Comparison of ENCODE assay signal across 24 cellular contexts in genomic region chr6:88547768-88548167, GRCh38.
A peak's percentile ranks its signal among the peaks of the same experiment; 100 is the strongest.
DNase-seq lines count a peak whose midpoint lies in the region; ATAC-seq, FAIRE-seq and TF ChIP-seq lines count a peak whose summit lies in the region.
"Had no signal": no experiment of that assay in that cellular context is flagged by ENCODE, and none has a peak within 500 bp of the region (broad histone marks: within the 10 kb centered on the region; RNA-seq: fewer than 3 reads in every experiment).

No MANE protein-coding gene starts in this region.

- H3K36me3 Mint-ChIP-seq in activated naive CD4-positive, alpha-beta T cell treated with anti-CD3 and anti-CD28 coated beads, Interleukin-2, amount 50 U/mL, for 72 hours, result peaks cover 0 to 7% of the 10 kb centered on the region in 2 donors
- no peaks in the 10 kb centered on the region for H3K36me3 Mint-ChIP-seq in activated naive CD4-positive, alpha-beta T cell treated with anti-CD3 and anti-CD28 coated beads for 36 hours (ENCODE audit: low read depth)
- H3K36me3 Mint-ChIP-seq: naive thymus-derived CD4-positive, alpha-beta T cell; T-cell had no signal

- H3K4me1 Mint-ChIP-seq in activated naive CD4-positive, alpha-beta T cell treated with anti-CD3 and anti-CD28 coated beads for 36 hours (ENCODE audit: low read depth), result peaks cover 6% of the 10 kb centered on the region
- H3K4me1 Mint-ChIP-seq: endodermal cell; naive thymus-derived CD4-positive, alpha-beta T cell; T-cell had no signal

- no peak for FAIRE-seq in GM12891 (lab: Jason Lieb, UNC)
- FAIRE-seq: bronchial epithelial cell had no signal

- peaks cover 7 to 20% of the 10 kb centered on the region in 2 donors for H3K9me3 Mint-ChIP-seq in activated naive CD4-positive, alpha-beta T cell treated with anti-CD3 and anti-CD28 coated beads, Interleukin-2, amount 50 U/mL, for 72 hours
- no peaks in the 10 kb centered on the region for H3K9me3 Mint-ChIP-seq in activated naive CD4-positive, alpha-beta T cell treated with anti-CD3 and anti-CD28 coated beads for 36 hours
- H3K9me3 Mint-ChIP-seq: endodermal cell, T-cell had no signal

- intact Hi-C loops in activated naive CD4-positive, alpha-beta T cell treated with anti-CD3 and anti-CD28 coated beads for 36 hours (cut with micrococcal nuclease), result no loop called here
- intact Hi-C loops in dorsolateral prefrontal cortex (cut with DNase I), result no loop called here

- TF ChIP-seq POLR2A in GM12891 (IDR thresholded peaks at IDR 0.05; ENCODE audit: low read depth, low read length), result no peak

- DNase-seq in activated naive CD4-positive, alpha-beta T cell treated with anti-CD3 and anti-CD28 coated beads, Interleukin-2, amount 50 U/mL, for 72 hours (ENCODE audit: low spot score in 2 of 2), result no peak
- no peak for DNase-seq in activated naive CD4-positive, alpha-beta T cell treated with anti-CD3 and anti-CD28 coated beads for 36 hours
- DNase-seq in HT1080 (ENCODE audit: low read depth) (peak; percentile 32), foreskin keratinocyte (no peak), NAMALWA (ENCODE audit: low spot score) (no peak), dorsolateral prefrontal cortex (no peak), SK-N-DZ (ENCODE audit: low spot score) (no peak), GM12891 (ENCODE audit: insufficient read length, low spot score) (no peak)
- DNase-seq: activated CD4-positive, alpha-beta T cell treated with anti-CD3 and anti-CD28 coated beads for 4 hours; activated CD8-positive, alpha-beta memory T cell treated with anti-CD3 and anti-CD28 coated beads, Interleukin-2, amount 50 U/mL, for 4 hours; activated effector memory CD4-positive, alpha-beta T cell treated with anti-CD3 and anti-CD28 coated beads, Interleukin-2, amount 50 U/mL, for 16 hours; endodermal cell; heart left ventricle; KG1; naive thymus-derived CD4-positive, alpha-beta T cell; NCI-H187 treated with DMSO at 0.1 percent for 48 hours; NCI-H345; right cardiac atrium; SHP77 treated with DMSO at 0.1 percent for 48 hours; T-cell; upper lobe of left lung had no signal

- H3K4me3 Mint-ChIP-seq in activated naive CD4-positive, alpha-beta T cell treated with anti-CD3 and anti-CD28 coated beads for 36 hours, result no peak overlapping the region
- H3K4me3 Mint-ChIP-seq: endodermal cell; naive thymus-derived CD4-positive, alpha-beta T cell; T-cell had no signal

- peaks cover 7% of the 10 kb centered on the region for H3K27me3 Mint-ChIP-seq in activated naive CD4-positive, alpha-beta T cell treated with anti-CD3 and anti-CD28 coated beads for 36 hours (ENCODE audit: low read depth)

- TF ChIP-seq CTCF in foreskin keratinocyte (conservative IDR thresholded peaks at IDR 0.05), result no peak
- TF ChIP-seq CTCF in dorsolateral prefrontal cortex (IDR thresholded peaks at IDR 0.05 in 54 of 56, conservative IDR thresholded peaks at IDR 0.05 in 2 of 56; ENCODE audit: low read depth in 1 of 56, partially characterized antibody in 56 of 56), result no peak

- H3K4me1 ChIP-seq in foreskin keratinocyte, result no peaks in the 10 kb centered on the region
- H3K4me1 ChIP-seq: heart left ventricle, upper lobe of left lung had no signal

- H3K27ac Mint-ChIP-seq in activated naive CD4-positive, alpha-beta T cell treated with anti-CD3 and anti-CD28 coated beads, Interleukin-2, amount 50 U/mL, for 72 hours, result no peak overlapping the region
- H3K27ac Mint-ChIP-seq in activated naive CD4-positive, alpha-beta T cell treated with anti-CD3 and anti-CD28 coated beads for 36 hours, result no peak overlapping the region
- H3K27ac Mint-ChIP-seq: endodermal cell; naive thymus-derived CD4-positive, alpha-beta T cell; T-cell had no signal

- CTCF ChIA-PET in activated naive CD4-positive, alpha-beta T cell treated with anti-CD3 and anti-CD28 coated beads for 36 hours (lab: Charles Lee), result no interaction called here

- peak; percentile 72 to 88 for ATAC-seq in activated naive CD4-positive, alpha-beta T cell treated with anti-CD3 and anti-CD28 coated beads, Interleukin-2, amount 50 U/mL, for 72 hours
- ATAC-seq in foreskin keratinocyte, result peak; percentile 25
- ATAC-seq: heart left ventricle; left lobe of liver; naive thymus-derived CD4-positive, alpha-beta T cell; right cardiac atrium; T-cell had no signal

- H3K4me3 ChIP-seq in dorsolateral prefrontal cortex, result no peak overlapping the region
- H3K4me3 ChIP-seq: coronary artery, heart left ventricle, upper lobe of left lung had no signal

- no peaks in the 10 kb centered on the region for H3K27me3 ChIP-seq in foreskin keratinocyte
- peaks cover 0 to 3% (median 0%) of the 10 kb centered on the region in 45 donors for H3K27me3 ChIP-seq in dorsolateral prefrontal cortex
- H3K27me3 ChIP-seq: heart left ventricle, upper lobe of left lung had no signal

- H3K27ac ChIP-seq in foreskin keratinocyte (no peak overlapping the region), dorsolateral prefrontal cortex (no peak overlapping the region)
- H3K27ac ChIP-seq: coronary artery, heart left ventricle, upper lobe of left lung had no signal

TF ChIP-seq in GM12891, 5 proteins besides CTCF, POLR2A, EP300 and RAD21:
- TF ChIP-seq POLR2AphosphoS5 (IDR thresholded peaks at IDR 0.05; ENCODE audit: low read depth, low read length) (no peak), POU2F2 (IDR thresholded peaks at IDR 0.05; ENCODE audit: low read depth, low read length) (no peak), TAF1 (IDR thresholded peaks at IDR 0.05; ENCODE audit: low read depth, low read length) (no peak), PAX5 (IDR thresholded peaks at IDR 0.05; ENCODE audit: insufficient read depth, low read length, severe bottlenecking) (no peak), SPI1 (IDR thresholded peaks at IDR 0.05; ENCODE audit: low read depth, low read length) (no peak)
